21 cellular contexts compared by ENCODE assay signal in genomic region chr16:6576646-6577045, GRCh38.
"Had no signal": no experiment of that assay in that cellular context is flagged by ENCODE, and none has a peak within 500 bp of the region (broad histone marks: within the 10 kb centered on the region; RNA-seq: fewer than 3 reads in every experiment).

No MANE protein-coding gene starts in this region.

- DNase-seq: KBM-7; MV-4-11; NCI-H1048; NCI-H1105; NCI-H1417; NCI-H1436 treated with DMSO at 0.1 percent for 48 hours; NCI-H187; NCI-H2029; NCI-H2081 treated with DMSO at 0.1 percent for 48 hours; NCI-H2171; NCI-H524; NCI-H526 treated with DMSO at 0.1 percent for 48 hours; NCI-H748 treated with DMSO at 0.1 percent for 48 hours; NK-92 treated with Interleukin-12 subunit alpha and Interleukin-12 subunit beta, amount 100 ng/mL, for 24 hours; PC-3; SHP77 treated with DMSO at 0.1 percent for 48 hours; SJCRH30; SW 1271; T-cell had no signal

- ATAC-seq: Panc1, PC-3, Right ventricle myocardium inferior, T-cell had no signal
